In genomic region chr1:41659903-41660302, GRCh38 we compare ENCODE assay signal across 17 cellular contexts.
A peak's percentile ranks its signal among the peaks of the same experiment; 100 is the strongest.
DNase-seq lines count a peak whose midpoint lies in the region; ATAC-seq, FAIRE-seq and TF ChIP-seq lines count a peak whose summit lies in the region.
"Had no signal": no experiment of that assay in that cellular context is flagged by ENCODE, and none has a peak within 500 bp of the region (broad histone marks: within the 10 kb centered on the region; RNA-seq: fewer than 3 reads in every experiment).

No MANE protein-coding gene starts in this region.

- H3K27me3 ChIP-seq in sigmoid colon = no peaks in the 10 kb centered on the region
- H3K27me3 ChIP-seq: MG63 had no signal

- TF ChIP-seq EP300 in sigmoid colon (IDR thresholded peaks at IDR 0.05) = no peak

- H3K4me3 ChIP-seq in sigmoid colon = no peak overlapping the region
- H3K4me3 ChIP-seq: lower lobe of right lung, MG63 had no signal

- no peak for TF ChIP-seq POLR2A in sigmoid colon (IDR thresholded peaks at IDR 0.05)

- H3K9me3 Mint-ChIP-seq in brain = peaks cover 0 to 5% (median 0%) of the 10 kb centered on the region in 5 experiments
- H3K9me3 Mint-ChIP-seq: WTC11 had no signal

- no peak overlapping the region for H3K27ac ChIP-seq in sigmoid colon
- H3K27ac ChIP-seq: lower lobe of right lung had no signal

- peaks cover 25% of the 10 kb centered on the region for H3K27me3 Mint-ChIP-seq in brain

- peak overlapping the region; percentile 28 to 62 (median 44) for H3K4me3 Mint-ChIP-seq in brain

- no peak for ATAC-seq in GM18873 (IDR thresholded peaks at IDR 0.05; ENCODE audit: low FRiP score, unreplicated experiment)
- ATAC-seq in GM19452 (IDR thresholded peaks at IDR 0.05; ENCODE audit: unreplicated experiment) = no peak
- ATAC-seq: lower lobe of right lung, WTC11 had no signal

- peaks cover 0 to 22% (median 15%) of the 10 kb centered on the region in 4 donors for H3K4me1 ChIP-seq in sigmoid colon

- peak; percentile 48 for DNase-seq in activated effector memory CD4-positive, alpha-beta T cell treated with anti-CD3 and anti-CD28 coated beads, Interleukin-2, amount 50 U/mL, for 16 hours
- no peak for DNase-seq in activated effector memory CD4-positive, alpha-beta T cell treated with Interleukin-2 at 50 U/mL for 16 hours
- DNase-seq in HTR-8/SVneo (ENCODE audit: insufficient read length, low spot score) (no peak), sigmoid colon (peak; percentile 2), dermis blood vessel endothelial cell (no peak)
- DNase-seq: GDM1, lower lobe of right lung, MG63, NCI-H1694, NCI-H226, retina, SW 1271 had no signal

- no peaks in the 10 kb centered on the region for H3K36me3 ChIP-seq in sigmoid colon
- H3K36me3 ChIP-seq: lower lobe of right lung, MG63 had no signal

- FAIRE-seq in HTR-8/SVneo (lab: Jason Lieb, UNC) = peak; percentile 44
- FAIRE-seq: D721Med had no signal

- peaks cover 69% of the 10 kb centered on the region for H3K4me1 Mint-ChIP-seq in brain

- TF ChIP-seq CTCF in brain (conservative IDR thresholded peaks at IDR 0.05) (no peak), sigmoid colon (IDR thresholded peaks at IDR 0.05) (no peak)

- H3K27ac Mint-ChIP-seq in brain = peak overlapping the region in 1 of 5 experiments; percentile 71
- H3K27ac Mint-ChIP-seq: WTC11 had no signal

- H3K36me3 Mint-ChIP-seq in brain = no peaks in the 10 kb centered on the region
- H3K36me3 Mint-ChIP-seq: WTC11 had no signal

- WGBS in sigmoid colon, 2 donors = 86 to 93% methylated on average over 5 of the region's 5 CpGs

- H3K9me3 ChIP-seq in sigmoid colon = no peaks in the 10 kb centered on the region
- H3K9me3 ChIP-seq: lower lobe of right lung, MG63 had no signal

- intact Hi-C loops in sigmoid colon (cut with DNase I) = no loop called here

Comparison
In these comparisons a context has a peak if more than half of its experiments do, and no peak if none do; other contexts are left out.
1. DNase-seq: peak in activated effector memory CD4-positive, alpha-beta T cell treated with anti-CD3 and anti-CD28 coated beads, Interleukin-2, amount 50 U/mL, for 16 hours (single experiment) and sigmoid colon (single experiment); none in activated effector memory CD4-positive, alpha-beta T cell treated with Interleukin-2 at 50 U/mL for 16 hours (single experiment), HTR-8/SVneo (single experiment) and dermis blood vessel endothelial cell (single experiment).